ENCODE assay signal across 18 cellular contexts in the genomic region with DNA sequence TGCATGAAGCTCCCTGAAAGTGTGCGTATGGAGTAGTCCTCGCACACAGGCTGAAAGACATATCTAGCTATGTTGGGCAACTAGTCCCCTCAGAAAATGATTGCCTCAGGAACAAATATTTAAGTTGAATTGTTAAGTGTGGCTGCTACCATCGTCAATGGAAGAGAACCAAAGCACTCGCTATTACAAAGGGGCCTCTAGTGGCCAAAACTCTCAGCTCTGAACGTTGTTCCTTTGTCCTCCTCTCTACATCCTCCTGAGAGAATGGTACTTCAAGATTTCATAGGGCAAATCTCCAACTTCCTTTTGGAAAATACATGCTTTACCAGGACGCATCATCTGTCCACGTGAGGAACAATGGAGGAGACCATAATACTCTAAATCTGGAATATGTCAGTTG.
"Had no signal": no experiment of that assay in that cellular context is flagged by ENCODE, and none has a peak within 500 bp of the region (broad histone marks: within the 10 kb centered on the region; RNA-seq: fewer than 3 reads in every experiment).

No MANE protein-coding gene starts in this region.

- H3K27ac ChIP-seq: ascending aorta, breast epithelium, spleen, thyroid gland had no signal

- H3K9me3 ChIP-seq: ascending aorta, breast epithelium, thyroid gland had no signal

- DNase-seq: activated CD4-positive, alpha-beta T cell treated with anti-CD3 and anti-CD28 coated beads for 1 hour; activated CD8-positive, alpha-beta memory T cell treated with anti-CD3 and anti-CD28 coated beads for 24 hours; activated CD8-positive, alpha-beta memory T cell treated with anti-CD3 and anti-CD28 coated beads, Interleukin-2, amount 50 U/mL, for 48 hours; activated effector memory CD4-positive, alpha-beta T cell treated with Interleukin-2 at 50 U/mL for 16 hours; activated T-cell treated with anti-CD3 and anti-CD28 coated beads, Interleukin-2, amount 50 U/mL, for 48 hours; cerebellar nuclear complex; effector CD4-positive, alpha-beta T cell; foreskin fibroblast; hippocampal formation; midbrain; nephron progenitor cell; retina; spleen; stimulated activated CD8-positive, alpha-beta memory T cell treated with anti-CD3 and anti-CD28 coated beads, Interleukin-4, amount 100 ng/mL, for 48 hours; stimulated activated naive CD4-positive, alpha-beta T cell treated with Interleukin-2 at 50 U/mL for 16 hours; thyroid gland had no signal

- H3K4me1 ChIP-seq: ascending aorta, breast epithelium, spleen, thyroid gland had no signal

- H3K36me3 ChIP-seq: ascending aorta, breast epithelium, spleen, thyroid gland had no signal

- H3K27me3 ChIP-seq: ascending aorta, breast epithelium, spleen, thyroid gland had no signal

- H3K4me3 ChIP-seq: ascending aorta, breast epithelium, spleen, thyroid gland had no signal
